8 cellular contexts compared by ENCODE assay signal in genomic region chr17:78289802-78290363, GRCh38. TPM values are rescaled to one million over a fixed set of nuclear protein-coding genes. Genes with fewer than 3 reads are reported as not detected.
DNase-seq lines count a peak whose midpoint lies in the region; ATAC-seq, FAIRE-seq and TF ChIP-seq lines count a peak whose summit lies in the region.

No MANE protein-coding gene starts in this region.

- ATAC-seq in right cardiac atrium (peak; percentile 93 to 95), sciatic nerve (peak; percentile 91), GM21526 (IDR thresholded peaks at IDR 0.05; ENCODE audit: low FRiP score, unreplicated experiment) (no peak), GM19328 (IDR thresholded peaks at IDR 0.05; ENCODE audit: unreplicated experiment) (no peak)

- H3K27me3 ChIP-seq in right cardiac atrium (ENCODE audit: control insufficient read depth, insufficient read depth), result no peaks in the 10 kb centered on the region

- FAIRE-seq in GM12891 (lab: Jason Lieb, UNC), result peak; percentile 98

- no peaks in the 10 kb centered on the region for H3K4me1 ChIP-seq in right cardiac atrium (ENCODE audit: control insufficient read depth, insufficient read depth, low read length)

- H3K27ac ChIP-seq in right cardiac atrium (ENCODE audit: low read length), result no peak overlapping the region

- DNase-seq in GM12891 (ENCODE audit: insufficient read length, low spot score), result peak; percentile 79
- peak; percentile 44 to 74 for DNase-seq in NCI-H1930 (lab: John Stamatoyannopoulos, UW)
- peak in 4 of 5 experiments; percentile 45 to 91 (median 55) for DNase-seq in T-helper 2 cell
- DNase-seq in amygdala (lab: John Stamatoyannopoulos, UW), result peak in 48 of 56 donors; percentile 4 to 83 (median 42)
- DNase-seq in right cardiac atrium, result peak; percentile 83 to 91 (median 88)
- peak; percentile 87 for DNase-seq in sciatic nerve (ENCODE audit: low spot score)

- 30% methylated on average over 15 of the region's 15 CpGs for WGBS in right cardiac atrium

- H3K9me3 ChIP-seq in right cardiac atrium (ENCODE audit: control insufficient read depth, low read length), result no peaks in the 10 kb centered on the region

- no peak for TF ChIP-seq POLR2A in GM12891 (IDR thresholded peaks at IDR 0.05; ENCODE audit: low read depth, low read length)

- intact Hi-C loops in right cardiac atrium (cut with DNase I), result loop anchor here in 3 of 4 donors (2.0 to 5.0 kb wide), 5 partner anchors 67 to 133 kb away; partner anchors contain the start of gene SOCS3 (in 1 of the 3)
- intact Hi-C loops in sciatic nerve (cut with DNase I), result loop anchor here (5.0 to 10.0 kb wide), 2 partner anchors 75 to 132 kb away; partner anchors contain the start of gene SOCS3

- H3K4me3 ChIP-seq in right cardiac atrium (ENCODE audit: low read length), result no peak overlapping the region

TF ChIP-seq in GM12891, 5 proteins besides CTCF, POLR2A, EP300 and RAD21:
- TF ChIP-seq SPI1 (IDR thresholded peaks at IDR 0.05; ENCODE audit: low read depth, low read length) (no peak), PAX5 (IDR thresholded peaks at IDR 0.05; ENCODE audit: insufficient read depth, low read length, severe bottlenecking) (peak; percentile 93), TAF1 (IDR thresholded peaks at IDR 0.05; ENCODE audit: low read depth, low read length) (no peak), POLR2AphosphoS5 (IDR thresholded peaks at IDR 0.05; ENCODE audit: low read depth, low read length) (no peak), POU2F2 (IDR thresholded peaks at IDR 0.05; ENCODE audit: low read depth, low read length) (no peak)

RNA-seq across cellular contexts. Expression of gene TMEM235, which starts 58.5 kb away (rescaled TPM):
- polyA plus RNA-seq in GM12891 (2012; ENCODE audit: low read depth, missing spikeins), result not detected
- not detected for total RNA-seq in right cardiac atrium
- polyA plus RNA-seq in right cardiac atrium, result not detected
- not detected for total RNA-seq in sciatic nerve

Comparison
In these comparisons a context has a peak if more than half of its experiments do, and no peak if none do; other contexts are left out.
1. ATAC-seq: peak in right cardiac atrium (2 of 2) and sciatic nerve (single experiment); none in GM21526 (single experiment) and GM19328 (single experiment).
2. Peak in every context shown above with its lines, with median percentiles within 50 percentile points of each other: DNase-seq.